ENCODE assay signal across 11 cellular contexts in genomic region chr13:106490887-106491321, GRCh38. TPM values are rescaled to one million over a fixed set of nuclear protein-coding genes. Genes with fewer than 3 reads are reported as not detected.
DNase-seq lines count a peak whose midpoint lies in the region; ATAC-seq, FAIRE-seq and TF ChIP-seq lines count a peak whose summit lies in the region.
"Had no signal": no experiment of that assay in that cellular context is flagged by ENCODE, and none has a peak within 500 bp of the region (broad histone marks: within the 10 kb centered on the region; RNA-seq: fewer than 3 reads in every experiment).

No MANE protein-coding gene starts in this region.

- TF ChIP-seq CTCF in natural killer cell (IDR thresholded peaks at IDR 0.05) = no peak
- no peak for TF ChIP-seq CTCF in endothelial cell of umbilical vein (IDR thresholded peaks at IDR 0.05; ENCODE audit: extremely low read depth in 1 of 2, insufficient read depth in 1 of 2, low read depth in 1 of 2, low read length in 2 of 2)
- TF ChIP-seq CTCF in WTC11 (IDR thresholded peaks at IDR 0.05) = no peak
- TF ChIP-seq CTCF in gastroesophageal sphincter (IDR thresholded peaks at IDR 0.05) = no peak

- FAIRE-seq in endothelial cell of umbilical vein (lab: Jason Lieb, UNC) = peak; percentile 73
- FAIRE-seq: TTC549 had no signal

- no peak overlapping the region for H2AFZ ChIP-seq in endothelial cell of umbilical vein (ENCODE audit: low read depth, low read length)

- H3K27me3 ChIP-seq in endothelial cell of umbilical vein (ENCODE audit: control insufficient read depth in 2 of 2, insufficient read depth in 2 of 2, low read length in 2 of 2) (no peaks in the 10 kb centered on the region), gastroesophageal sphincter (no peaks in the 10 kb centered on the region)

- POLR2A ChIA-PET in endothelial cell of umbilical vein (lab: Charles Lee) (no interaction called here), WTC11 (lab: Charles Lee) (no interaction called here)

- TF ChIP-seq EP300 in gastroesophageal sphincter (IDR thresholded peaks at IDR 0.05) = no peak

- peak overlapping the region; percentile 10 for H3K4me2 ChIP-seq in endothelial cell of umbilical vein (ENCODE audit: insufficient read depth, low read length)
- H3K4me2 ChIP-seq: KMS-11 had no signal

- H3K36me3 Mint-ChIP-seq in natural killer cell = no peaks in the 10 kb centered on the region
- no peaks in the 10 kb centered on the region for H3K36me3 Mint-ChIP-seq in natural killer cell treated with Interleukin-12 subunit alpha and Interleukin-12 subunit beta and Interleukin-15 and Interleukin-18, amount 100 ng/mL, for 72 hours
- H3K36me3 Mint-ChIP-seq in WTC11 = peaks cover 34% of the 10 kb centered on the region

- H3K9ac ChIP-seq in endothelial cell of umbilical vein (replicated peaks; ENCODE audit: extremely low read depth, insufficient read depth, low read length) = peak overlapping the region; percentile 20
- H3K9ac ChIP-seq: KMS-11 had no signal

- BruUV-seq in endothelial cell of umbilical vein (replicated peaks; lab: Mats Ljungman, UMichigan) = TSS peak; percentile 16

- H3K27ac ChIP-seq in endothelial cell of umbilical vein (ENCODE audit: insufficient read depth, low read depth, low read length) (peak overlapping the region; percentile 65), gastroesophageal sphincter (peak overlapping the region in 1 of 4 donors; percentile 67)
- H3K27ac ChIP-seq: KMS-11 had no signal

- no peaks in the 10 kb centered on the region for H3K9me1 ChIP-seq in endothelial cell of umbilical vein (replicated peaks; ENCODE audit: control insufficient read depth, extremely low read depth, insufficient read depth, low read length)

- H3K4me1 ChIP-seq in endothelial cell of umbilical vein (ENCODE audit: control insufficient read depth, extremely low read depth, insufficient read depth, low read length) = peaks cover 17% of the 10 kb centered on the region
- H3K4me1 ChIP-seq in gastroesophageal sphincter = peaks cover 0 to 50% (median 1%) of the 10 kb centered on the region in 3 donors

- 71 to 81% methylated on average over 8 to 11 of the region's 11 CpGs for WGBS in gastroesophageal sphincter (ENCODE audit: low coverage in 1 of 2), 2 donors

- H3K27ac Mint-ChIP-seq in natural killer cell (peak overlapping the region in 1 of 2 donors; percentile 54), WTC11 (no peak overlapping the region)
- H3K27ac Mint-ChIP-seq in natural killer cell treated with Interleukin-12 subunit alpha and Interleukin-12 subunit beta and Interleukin-15 and Interleukin-18, amount 100 ng/mL, for 72 hours = peak overlapping the region in 1 of 2 donors; percentile 30

- ATAC-seq in natural killer cell (peak in 2 of 3 donors; percentile 68 to 74), WTC11 (no peak), gastroesophageal sphincter (no peak)
- ATAC-seq in natural killer cell treated with Interleukin-12 subunit alpha and Interleukin-12 subunit beta and Interleukin-15 and Interleukin-18, amount 100 ng/mL, for 72 hours = no peak

- H3K36me3 ChIP-seq in endothelial cell of umbilical vein (ENCODE audit: control insufficient read depth in 2 of 2, extremely low read depth in 1 of 2, insufficient read depth in 2 of 2, low read length in 2 of 2) (peaks cover 22 to 27% of the 10 kb centered on the region in 2 experiments), gastroesophageal sphincter (peaks cover 0 to 28% of the 10 kb centered on the region in 2 donors)

- intact Hi-C loops in natural killer cell (cut with micrococcal nuclease) = no loop called here
- intact Hi-C loops in endothelial cell of umbilical vein (cut with micrococcal nuclease) = loop anchor here (10.0 kb wide), 2 partner anchors 376 to 406 kb away; no protein-coding TSS in a partner anchor

- CTCF ChIA-PET in endothelial cell of umbilical vein (lab: Charles Lee) = no interaction called here
- CTCF ChIA-PET in WTC11 (lab: Charles Lee) = no interaction called here

- H3K9me3 Mint-ChIP-seq in natural killer cell (no peaks in the 10 kb centered on the region), WTC11 (no peaks in the 10 kb centered on the region)
- no peaks in the 10 kb centered on the region for H3K9me3 Mint-ChIP-seq in natural killer cell treated with Interleukin-12 subunit alpha and Interleukin-12 subunit beta and Interleukin-15 and Interleukin-18, amount 100 ng/mL, for 72 hours

- no peaks in the 10 kb centered on the region for H3K79me2 ChIP-seq in endothelial cell of umbilical vein (ENCODE audit: control insufficient read depth, insufficient read depth, low read length)

- H3K27me3 Mint-ChIP-seq in natural killer cell (ENCODE audit: low read depth in 2 of 2) (peaks cover 32 to 59% of the 10 kb centered on the region in 2 donors), WTC11 (ENCODE audit: low read depth) (no peaks in the 10 kb centered on the region)
- H3K27me3 Mint-ChIP-seq in natural killer cell treated with Interleukin-12 subunit alpha and Interleukin-12 subunit beta and Interleukin-15 and Interleukin-18, amount 100 ng/mL, for 72 hours = peaks cover 38 to 54% of the 10 kb centered on the region in 2 donors

- H3K4me3 Mint-ChIP-seq in natural killer cell = peak overlapping the region; percentile 64
- no peak overlapping the region for H3K4me3 Mint-ChIP-seq in natural killer cell treated with Interleukin-12 subunit alpha and Interleukin-12 subunit beta and Interleukin-15 and Interleukin-18, amount 100 ng/mL, for 72 hours
- H3K4me3 Mint-ChIP-seq in WTC11 = no peak overlapping the region

- H3K9me3 ChIP-seq in endothelial cell of umbilical vein (replicated peaks; ENCODE audit: control insufficient read depth, insufficient read depth, low read length) (no peaks in the 10 kb centered on the region), gastroesophageal sphincter (no peaks in the 10 kb centered on the region)

- H4K20me1 ChIP-seq in endothelial cell of umbilical vein (replicated peaks; ENCODE audit: control insufficient read depth, extremely low read depth, insufficient read depth, low read length) = no peaks in the 10 kb centered on the region

- TF ChIP-seq POLR2A in endothelial cell of umbilical vein (IDR thresholded peaks at IDR 0.05; ENCODE audit: low read depth, low read length) (no peak), gastroesophageal sphincter (IDR thresholded peaks at IDR 0.05) (no peak)

- dilution Hi-C loops in endothelial cell of umbilical vein (cut with MboI; ENCODE audit: extremely low pct_ligation_motif_present, low sequenced_read_pairs) = no loop called here

- H3K4me1 Mint-ChIP-seq in natural killer cell = peaks cover 25 to 26% of the 10 kb centered on the region in 2 donors
- peaks cover 16 to 24% of the 10 kb centered on the region in 2 donors for H3K4me1 Mint-ChIP-seq in natural killer cell treated with Interleukin-12 subunit alpha and Interleukin-12 subunit beta and Interleukin-15 and Interleukin-18, amount 100 ng/mL, for 72 hours (ENCODE audit: low read depth in 2 of 2)
- peaks cover 37% of the 10 kb centered on the region for H3K4me1 Mint-ChIP-seq in WTC11

- H3K4me3 ChIP-seq in endothelial cell of umbilical vein (replicated peaks in 1 of 3; ENCODE audit: insufficient read depth in 1 of 3, low read depth in 1 of 3, low read length in 3 of 3) (no peak overlapping the region), gastroesophageal sphincter (no peak overlapping the region)

- DNase-seq in natural killer cell (no peak), T follicular helper cell (ENCODE audit: low read depth) (peak; percentile 9), endothelial cell of umbilical vein (ENCODE audit: low read depth, low spot score) (peak; percentile 65), NCI-H2081 (lab: John Stamatoyannopoulos, UW) (no peak), epidermal melanocyte (ENCODE audit: insufficient read length, low spot score) (no peak), WTC11 (ENCODE audit: low spot score) (no peak)
- DNase-seq in natural killer cell treated with Interleukin-12 subunit alpha and Interleukin-12 subunit beta and Interleukin-15 and Interleukin-18, amount 100 ng/mL, for 72 hours (ENCODE audit: low spot score) = no peak
- DNase-seq: effector CD4-positive, alpha-beta T cell had no signal

TF ChIP-seq in endothelial cell of umbilical vein, 7 proteins besides CTCF, POLR2A, EP300 and RAD21:
- TF ChIP-seq MYC (IDR thresholded peaks at IDR 0.05; ENCODE audit: low read depth, low read length) = no peak
- TF ChIP-seq MAX (IDR thresholded peaks at IDR 0.05; ENCODE audit: insufficient read depth, insufficient read length) = no peak
- TF ChIP-seq EZH2 (IDR thresholded peaks at IDR 0.05; ENCODE audit: borderline replicate concordance, low read depth, low read length, severe bottlenecking) = no peak
- peak; percentile 54 for TF ChIP-seq JUN (IDR thresholded peaks at IDR 0.05; ENCODE audit: borderline replicate concordance, insufficient read depth, insufficient read length, low read depth)

TF ChIP-seq in WTC11, 78 proteins besides CTCF, POLR2A, EP300 and RAD21 (continues in another document):
- no peak for TF ChIP-seq MLX (CRISPR knock-in tag; IDR thresholded peaks at IDR 0.05)
- TF ChIP-seq OVOL2 (CRISPR knock-in tag; IDR thresholded peaks at IDR 0.05; ENCODE audit: borderline replicate concordance) = no peak

RNA-seq across cellular contexts. Expression of gene EFNB2, which starts 44.6 kb away (rescaled TPM):
- total RNA-seq in natural killer cell (under 1 TPM; 0.16 to 0.33 (median 0.33) TPM), endothelial cell of umbilical vein (69.5 and 80.3 TPM in 2 replicates), WTC11 (2021) (14.9 to 15.9 TPM (median 15.0 TPM) in 3 replicates), gastroesophageal sphincter (10 to 100 TPM; 13.7 to 39.7 (median 20.5) TPM)
- total RNA-seq in natural killer cell treated with Interleukin-12 subunit alpha and Interleukin-12 subunit beta and Interleukin-15 and Interleukin-18, amount 100 ng/mL, for 72 hours = under 1 TPM; 0.26 to 0.28 TPM
- polyA plus RNA-seq in endothelial cell of umbilical vein = 42.0 and 50.4 TPM in 2 replicates
- polyA plus RNA-seq in endothelial cell of umbilical vein (2011; cell fraction: cytosol; rRNA removed) = 46.0 and 47.8 TPM in 2 replicates
- polyA plus RNA-seq in endothelial cell of umbilical vein (2011; cell fraction: nucleus; rRNA removed) = 125 and 151 TPM in 2 replicates
- polyA plus RNA-seq in endothelial cell of umbilical vein (2012) = 26.2 and 34.6 TPM in 2 replicates
- 97.3 and 109 TPM in 2 replicates for polyA minus RNA-seq in endothelial cell of umbilical vein
- polyA minus RNA-seq in endothelial cell of umbilical vein (2011; cell fraction: cytosol; rRNA and poly(A)+ RNA removed) = 0.51 TPM
- polyA minus RNA-seq in endothelial cell of umbilical vein (2011; cell fraction: nucleus; rRNA and poly(A)+ RNA removed) = 147 and 153 TPM in 2 replicates

Comparison
In these comparisons a context has a peak if more than half of its experiments do, and no peak if none do; other contexts are left out.
1. ATAC-seq: peak in natural killer cell (2 of 3); none in natural killer cell treated with Interleukin-12 subunit alpha and Interleukin-12 subunit beta and Interleukin-15 and Interleukin-18, amount 100 ng/mL, for 72 hours (0 of 2), WTC11 (single experiment) and gastroesophageal sphincter (single experiment).
2. DNase-seq: peak in T follicular helper cell (single experiment) and endothelial cell of umbilical vein (single experiment); none in natural killer cell (single experiment), natural killer cell treated with Interleukin-12 subunit alpha and Interleukin-12 subunit beta and Interleukin-15 and Interleukin-18, amount 100 ng/mL, for 72 hours (single experiment), NCI-H2081 (0 of 2), epidermal melanocyte (single experiment) and WTC11 (single experiment).
3. RNA of gene EFNB2, which starts 44.6 kb away (total RNA-seq): 69.5 to 80.3 TPM in endothelial cell of umbilical vein, 13.7 to 39.7 TPM in gastroesophageal sphincter and 14.9 to 15.9 TPM in WTC11; 0.16 to 0.33 TPM in natural killer cell and 0.26 to 0.28 TPM in natural killer cell treated with Interleukin-12 subunit alpha and Interleukin-12 subunit beta and Interleukin-15 and Interleukin-18, amount 100 ng/mL, for 72 hours; every median in the first group is over 10 times any median in the second.